ENCODE assay signal across 23 cellular contexts in genomic region chr3:139118835-139119234, GRCh38.
DNase-seq lines count a peak whose midpoint lies in the region; ATAC-seq, FAIRE-seq and TF ChIP-seq lines count a peak whose summit lies in the region.
"Had no signal": no experiment of that assay in that cellular context is flagged by ENCODE, and none has a peak within 500 bp of the region (broad histone marks: within the 10 kb centered on the region; RNA-seq: fewer than 3 reads in every experiment).

No MANE protein-coding gene starts in this region.

- H3K36me3 ChIP-seq in IMR-90 (ENCODE audit: control insufficient read depth, insufficient read depth, low read length), result no peaks in the 10 kb centered on the region
- H3K36me3 ChIP-seq: SJSA1 had no signal

- FAIRE-seq in HTR-8/SVneo (lab: Jason Lieb, UNC), result no peak
- FAIRE-seq: GM19239, H1 had no signal

- no peak overlapping the region for H3K4me3 ChIP-seq in IMR-90 (ENCODE audit: insufficient read depth, low read depth, low read length)
- H3K4me3 ChIP-seq: SJSA1 had no signal

- H2BK15ac ChIP-seq in IMR-90 (ENCODE audit: low read depth, low read length), result no peak overlapping the region

- no peak overlapping the region for H3K14ac ChIP-seq in IMR-90 (replicated peaks; ENCODE audit: low read depth, low read length)

- H3K56ac ChIP-seq in IMR-90 (ENCODE audit: extremely low read depth, insufficient read depth, low read length), result no peak overlapping the region

- H3K23ac ChIP-seq in IMR-90 (ENCODE audit: low read depth, low read length), result no peak overlapping the region

- H3K4me1 Mint-ChIP-seq in activated CD4-positive, alpha-beta memory T cell treated with anti-CD3 and anti-CD28 coated beads, Interleukin-2, amount 10 ng/mL, durations not matched to agents 7 days and 5 days, result peaks cover 5% of the 10 kb centered on the region
- no peaks in the 10 kb centered on the region for H3K4me1 Mint-ChIP-seq in activated CD4-positive, alpha-beta memory T cell treated with anti-CD3 and anti-CD28 coated beads for 36 hours (ENCODE audit: low read depth)
- H3K4me1 Mint-ChIP-seq in endothelial cell (ENCODE audit: unreplicated experiment) (peaks cover 18% of the 10 kb centered on the region), osteocyte (ENCODE audit: unreplicated experiment) (peaks cover 2% of the 10 kb centered on the region)
- H3K4me1 Mint-ChIP-seq: CD4-positive, CD25-positive, alpha-beta regulatory T cell had no signal

- no peaks in the 10 kb centered on the region for H3K9me3 ChIP-seq in IMR-90 (ENCODE audit: control insufficient read depth, insufficient read depth, low read length)
- H3K9me3 ChIP-seq: SJSA1 had no signal

- TF ChIP-seq POLR2A in IMR-90 (IDR thresholded peaks at IDR 0.05; ENCODE audit: low read depth, low read length), result no peak

- no peak overlapping the region for H2AK9ac ChIP-seq in IMR-90 (replicated peaks; ENCODE audit: low read depth, low read length, poor library complexity)

- no peak overlapping the region for H3K27ac Mint-ChIP-seq in activated CD4-positive, alpha-beta memory T cell treated with anti-CD3 and anti-CD28 coated beads, Interleukin-2, amount 10 ng/mL, durations not matched to agents 7 days and 5 days
- no peak overlapping the region for H3K27ac Mint-ChIP-seq in activated CD4-positive, alpha-beta memory T cell treated with anti-CD3 and anti-CD28 coated beads for 36 hours
- H3K27ac Mint-ChIP-seq in endothelial cell (ENCODE audit: unreplicated experiment), result peak overlapping the region; percentile 28
- no peak overlapping the region for H3K27ac Mint-ChIP-seq in osteocyte (ENCODE audit: unreplicated experiment)
- H3K27ac Mint-ChIP-seq: CD4-positive, CD25-positive, alpha-beta regulatory T cell had no signal

- DNase-seq in activated CD4-positive, alpha-beta memory T cell treated with anti-CD3 and anti-CD28 coated beads, Interleukin-2, amount 10 ng/mL, durations not matched to agents 7 days and 5 days, result peak; percentile 14
- DNase-seq in activated CD4-positive, alpha-beta memory T cell treated with anti-CD3 and anti-CD28 coated beads for 36 hours, result no peak
- DNase-seq in IMR-90, result no peak
- no peak for DNase-seq in endothelial cell (ENCODE audit: low spot score)
- peak; percentile 36 for DNase-seq in osteocyte (ENCODE audit: extremely low spot score, unreplicated experiment)
- DNase-seq in SHP77 (lab: John Stamatoyannopoulos, UW), result no peak
- no peak for DNase-seq in HTR-8/SVneo (ENCODE audit: insufficient read length, low spot score)
- DNase-seq in NCI-H82 (lab: John Stamatoyannopoulos, UW), result no peak
- DNase-seq: CD4-positive, CD25-positive, alpha-beta regulatory T cell; NCI-H1092 treated with DMSO at 0.1 percent for 48 hours; NCI-H1436 treated with DMSO at 0.1 percent for 48 hours; NCI-H1930; NCI-H2107; NCI-H446; NCI-H524 treated with DMSO at 0.1 percent for 48 hours; NCI-H774; NK-92 treated with Interleukin-12 subunit alpha and Interleukin-12 subunit beta, amount 100 ng/mL, for 24 hours; PC-3 had no signal

- in situ Hi-C loops in IMR-90 (cut with MboI; ENCODE audit: low sequenced_read_pairs), result loop anchor here (10.0 kb wide), 1 partner anchor 184 kb away; no protein-coding TSS in a partner anchor

- H4K5ac ChIP-seq in IMR-90 (ENCODE audit: low read depth, low read length), result no peak overlapping the region

- no peak overlapping the region for H3K27ac ChIP-seq in IMR-90 (ENCODE audit: insufficient read depth, low read length)
- H3K27ac ChIP-seq: SJSA1 had no signal

- H3K27me3 ChIP-seq in IMR-90 (ENCODE audit: control insufficient read depth, insufficient read depth, low read length), result no peaks in the 10 kb centered on the region
- H3K27me3 ChIP-seq: SJSA1 had no signal

- peaks cover 47% of the 10 kb centered on the region for H3K9me1 ChIP-seq in IMR-90 (ENCODE audit: insufficient read depth, low read length)

- no peak overlapping the region for H2AFZ ChIP-seq in IMR-90 (replicated peaks; ENCODE audit: low read length, poor library complexity)

- ATAC-seq in IMR-90 (ENCODE audit: low read depth), result no peak
- ATAC-seq: HCT116, PC-3, Right ventricle myocardium inferior had no signal

- no peak overlapping the region for H3K9ac ChIP-seq in IMR-90 (ENCODE audit: low read depth, low read length)

- no peak overlapping the region for H3K4me3 Mint-ChIP-seq in activated CD4-positive, alpha-beta memory T cell treated with anti-CD3 and anti-CD28 coated beads, Interleukin-2, amount 10 ng/mL, durations not matched to agents 7 days and 5 days
- no peak overlapping the region for H3K4me3 Mint-ChIP-seq in activated CD4-positive, alpha-beta memory T cell treated with anti-CD3 and anti-CD28 coated beads for 36 hours
- no peak overlapping the region for H3K4me3 Mint-ChIP-seq in endothelial cell (ENCODE audit: unreplicated experiment)
- H3K4me3 Mint-ChIP-seq in osteocyte (ENCODE audit: unreplicated experiment), result no peak overlapping the region
- H3K4me3 Mint-ChIP-seq: CD4-positive, CD25-positive, alpha-beta regulatory T cell had no signal

- no peak for TF ChIP-seq RAD21 in IMR-90 (IDR thresholded peaks at IDR 0.05; ENCODE audit: low read length)

- no peak overlapping the region for H2BK20ac ChIP-seq in IMR-90 (ENCODE audit: low read depth, low read length)

- intact Hi-C loops in activated CD4-positive, alpha-beta memory T cell treated with anti-CD3 and anti-CD28 coated beads for 36 hours (cut with micrococcal nuclease), result loop anchor here (10.0 kb wide), 1 partner anchor 544 kb away; no protein-coding TSS in a partner anchor
- intact Hi-C loops in IMR-90 (cut with micrococcal nuclease), result no loop called here

- H4K91ac ChIP-seq in IMR-90 (ENCODE audit: insufficient read depth, low read depth, low read length), result no peak overlapping the region; the same call in 1 of the 2 replicates

- H3K27me3 Mint-ChIP-seq in activated CD4-positive, alpha-beta memory T cell treated with anti-CD3 and anti-CD28 coated beads, Interleukin-2, amount 10 ng/mL, durations not matched to agents 7 days and 5 days, result no peaks in the 10 kb centered on the region
- H3K27me3 Mint-ChIP-seq in activated CD4-positive, alpha-beta memory T cell treated with anti-CD3 and anti-CD28 coated beads for 36 hours, result peaks cover 2% of the 10 kb centered on the region
- peaks cover 4% of the 10 kb centered on the region for H3K27me3 Mint-ChIP-seq in endothelial cell (ENCODE audit: unreplicated experiment)
- peaks cover 4% of the 10 kb centered on the region for H3K27me3 Mint-ChIP-seq in osteocyte (ENCODE audit: unreplicated experiment)
- H3K27me3 Mint-ChIP-seq: CD4-positive, CD25-positive, alpha-beta regulatory T cell had no signal

- TF ChIP-seq CTCF in IMR-90 (conservative IDR thresholded peaks at IDR 0.05; ENCODE audit: low read depth, low read length), result no peak
- no peak for TF ChIP-seq CTCF in endothelial cell (IDR thresholded peaks at IDR 0.05; ENCODE audit: unreplicated experiment)
- no peak for TF ChIP-seq CTCF in osteocyte (IDR thresholded peaks at IDR 0.05)

- no peak overlapping the region for H3K18ac ChIP-seq in IMR-90 (ENCODE audit: low read depth, low read length)

- POLR2A ChIA-PET in activated CD4-positive, alpha-beta memory T cell treated with anti-CD3 and anti-CD28 coated beads, Interleukin-2, amount 10 ng/mL, durations not matched to agents 7 days and 5 days (lab: Charles Lee), result no interaction called here
- POLR2A ChIA-PET in activated CD4-positive, alpha-beta memory T cell treated with anti-CD3 and anti-CD28 coated beads for 36 hours (lab: Charles Lee), result no interaction called here
- POLR2A ChIA-PET in IMR-90 (lab: Charles Lee; ENCODE audit: unreplicated experiment), result no interaction called here

- no peak overlapping the region for H2AK5ac ChIP-seq in IMR-90 (ENCODE audit: low read depth, low read length)

- no peak overlapping the region for H2BK5ac ChIP-seq in IMR-90 (ENCODE audit: low read depth, low read length, poor library complexity, severe bottlenecking)

- CTCF ChIA-PET in activated CD4-positive, alpha-beta memory T cell treated with anti-CD3 and anti-CD28 coated beads, Interleukin-2, amount 10 ng/mL, durations not matched to agents 7 days and 5 days (lab: Charles Lee), result no interaction called here
- CTCF ChIA-PET in activated CD4-positive, alpha-beta memory T cell treated with anti-CD3 and anti-CD28 coated beads for 36 hours (lab: Charles Lee), result no interaction called here
- CTCF ChIA-PET in IMR-90 (lab: Yijun Ruan, JAX), result no interaction called here

- H3K36me3 Mint-ChIP-seq in activated CD4-positive, alpha-beta memory T cell treated with anti-CD3 and anti-CD28 coated beads, Interleukin-2, amount 10 ng/mL, durations not matched to agents 7 days and 5 days (ENCODE audit: low read depth), result no peaks in the 10 kb centered on the region
- no peaks in the 10 kb centered on the region for H3K36me3 Mint-ChIP-seq in activated CD4-positive, alpha-beta memory T cell treated with anti-CD3 and anti-CD28 coated beads for 36 hours
- no peaks in the 10 kb centered on the region for H3K36me3 Mint-ChIP-seq in endothelial cell (ENCODE audit: low read depth, unreplicated experiment)
- H3K36me3 Mint-ChIP-seq in osteocyte (ENCODE audit: unreplicated experiment), result no peaks in the 10 kb centered on the region
- H3K36me3 Mint-ChIP-seq: CD4-positive, CD25-positive, alpha-beta regulatory T cell had no signal

- H3K4me2 ChIP-seq in IMR-90 (ENCODE audit: low read depth, low read length), result no peak overlapping the region

- no peak overlapping the region for H4K8ac ChIP-seq in IMR-90 (ENCODE audit: low read depth in 2 of 2, low read length in 2 of 2)

- no peak overlapping the region for H3K4ac ChIP-seq in IMR-90 (ENCODE audit: low read depth, low read length)

- H2BK120ac ChIP-seq in IMR-90 (ENCODE audit: low read depth, low read length), result peak overlapping the region; percentile 35; the same call in 1 of the 2 replicates

- dilution Hi-C loops in IMR-90 (cut with HindIII; ENCODE audit: low sequenced_read_pairs, unreplicated experiment), result no loop called here

- no peaks in the 10 kb centered on the region for H3K79me1 ChIP-seq in IMR-90 (ENCODE audit: low read depth in 1 of 2, low read length in 2 of 2)

- 83% methylated on average over 4 of the region's 4 CpGs; no CpG with 5 or more reads in 1 of the 2 experiments for WGBS in IMR-90 (ENCODE audit: extremely low coverage in 2 of 2, insufficient read length in 1 of 2), 2 experiments

- H3K9me3 Mint-ChIP-seq in activated CD4-positive, alpha-beta memory T cell treated with anti-CD3 and anti-CD28 coated beads, Interleukin-2, amount 10 ng/mL, durations not matched to agents 7 days and 5 days, result no peaks in the 10 kb centered on the region
- no peaks in the 10 kb centered on the region for H3K9me3 Mint-ChIP-seq in activated CD4-positive, alpha-beta memory T cell treated with anti-CD3 and anti-CD28 coated beads for 36 hours
- H3K9me3 Mint-ChIP-seq in endothelial cell (ENCODE audit: unreplicated experiment) (no peaks in the 10 kb centered on the region), osteocyte (ENCODE audit: unreplicated experiment) (no peaks in the 10 kb centered on the region)

- BruUV-seq in IMR-90 (replicated peaks; lab: Mats Ljungman, UMichigan), result no TSS peak

- peaks cover 31% of the 10 kb centered on the region for H3K4me1 ChIP-seq in IMR-90 (ENCODE audit: control insufficient read depth, insufficient read depth, low read length)

- no peaks in the 10 kb centered on the region for H4K20me1 ChIP-seq in IMR-90 (ENCODE audit: insufficient read depth, low read length)

TF ChIP-seq in IMR-90, 13 proteins besides CTCF, POLR2A, EP300 and RAD21 (continues in another document):
- TF ChIP-seq RFX5 (IDR thresholded peaks at IDR 0.05; ENCODE audit: low read depth, low read length) (no peak), CEBPB (IDR thresholded peaks at IDR 0.05; ENCODE audit: low read depth, low read length) (no peak)

Comparison
In these comparisons a context has a peak if more than half of its experiments do, and no peak if none do; other contexts are left out.
1. DNase-seq: peak in activated CD4-positive, alpha-beta memory T cell treated with anti-CD3 and anti-CD28 coated beads, Interleukin-2, amount 10 ng/mL, durations not matched to agents 7 days and 5 days (single experiment) and osteocyte (single experiment); none in activated CD4-positive, alpha-beta memory T cell treated with anti-CD3 and anti-CD28 coated beads for 36 hours (single experiment), IMR-90 (single experiment), endothelial cell (single experiment), SHP77 (0 of 2), HTR-8/SVneo (single experiment) and NCI-H82 (single experiment).